Comparison of ENCODE assay signal across 2 cellular contexts in genomic region chr1:62870148-62870547, GRCh38.
TF ChIP-seq lines count a peak whose summit lies in the region.

No MANE protein-coding gene starts in this region.

TF ChIP-seq in IMR-90, 13 proteins besides CTCF, POLR2A, EP300 and RAD21:
- TF ChIP-seq CEBPB (IDR thresholded peaks at IDR 0.05; ENCODE audit: low read depth, low read length) (peak; percentile 80), MAZ (IDR thresholded peaks at IDR 0.05; ENCODE audit: borderline replicate concordance, low read depth, low read length) (no peak), FOS (IDR thresholded peaks at IDR 0.05; ENCODE audit: low read depth, low read length) (no peak)
TF ChIP-seq in IMR-90: peak in this region for 1.

TF ChIP-seq in HepG2, 621 proteins besides CTCF, POLR2A, EP300 and RAD21:
- TF ChIP-seq CEBPB (IDR thresholded peaks at IDR 0.05; ENCODE audit: borderline replicate concordance, low read depth, low read length) (0 out of 2 replicates have a peak, but pooled peaks have one; percentile 5), ZNF18 (CRISPR knock-in tag; IDR thresholded peaks at IDR 0.05; ENCODE audit: insufficient replicate concordance) (no peak), ZNF7 (CRISPR knock-in tag; IDR thresholded peaks at IDR 0.05) (peak; percentile 97), ZSCAN12 (CRISPR knock-in tag; IDR thresholded peaks at IDR 0.05) (no peak), ZNF652 (CRISPR knock-in tag; IDR thresholded peaks at IDR 0.05; ENCODE audit: borderline replicate concordance, low read depth) (peak; percentile 60; the same call in 1 of the 2 replicates), CEBPG (CRISPR knock-in tag; IDR thresholded peaks at IDR 0.05) (0 out of 2 replicates have a peak, but pooled peaks have one; percentile 42)
